In genomic region chr1:113788802-113789201, GRCh38 we compare ENCODE assay signal across 2 cellular contexts.
A peak's percentile ranks its signal among the peaks of the same experiment; 100 is the strongest.
TF ChIP-seq lines count a peak whose summit lies in the region.

No MANE protein-coding gene starts in this region.

TF ChIP-seq in K562, 482 proteins besides CTCF, POLR2A, EP300 and RAD21:
- TF ChIP-seq REST (CRISPR knock-in tag; IDR thresholded peaks at IDR 0.05; ENCODE audit: low read depth) (no peak), SREBF2 (CRISPR knock-in tag; IDR thresholded peaks at IDR 0.05) (no peak), ATF3 (IDR thresholded peaks at IDR 0.05) (no peak), ATF3 (CRISPR knock-in tag; conservative IDR thresholded peaks at IDR 0.05) (no peak), HEY1 (CRISPR knock-in tag; IDR thresholded peaks at IDR 0.05; ENCODE audit: borderline replicate concordance) (no peak), SMARCA5 (IDR thresholded peaks at IDR 0.05) (no peak), U2AF2 (optimal IDR thresholded peaks at IDR 0.05; ENCODE audit: low read depth, low read length) (no peak), PCBP2 (IDR thresholded peaks at IDR 0.05; ENCODE audit: low read depth, low read length, poor library complexity, severe bottlenecking) (no peak), YY1 (IDR thresholded peaks at IDR 0.05; ENCODE audit: borderline replicate concordance in 1 of 3, control insufficient read depth in 1 of 3, extremely low read depth in 1 of 3, insufficient read depth in 3 of 3, insufficient read length in 1 of 3, insufficient replicate concordance in 2 of 3, low read depth in 1 of 3, low read length in 2 of 3) (no peak), ZFP36 (IDR thresholded peaks at IDR 0.05; ENCODE audit: low read depth, low read length, partially characterized antibody) (no peak), ZNF584 (CRISPR knock-in tag; IDR thresholded peaks at IDR 0.05; ENCODE audit: low read depth) (no peak), IRF9 (tag; IDR thresholded peaks at IDR 0.05) (peak; percentile 65; the same call in 1 of the 2 replicates), CEBPG (CRISPR knock-in tag; IDR thresholded peaks at IDR 0.05) (peak; percentile 64), CEBPG (tag; conservative IDR thresholded peaks at IDR 0.05 in 1 of 2, IDR thresholded peaks at IDR 0.05 in 1 of 2) (peak; percentile 82 to 90), CEBPB (tag; IDR thresholded peaks at IDR 0.05) (peak; percentile 94), ZKSCAN1 (IDR thresholded peaks at IDR 0.05; ENCODE audit: low read depth, low read length) (no peak), SMAD4 (CRISPR knock-in tag; conservative IDR thresholded peaks at IDR 0.05) (no peak), GATAD2A (IDR thresholded peaks at IDR 0.05) (no peak)

TF ChIP-seq in HepG2, 621 proteins besides CTCF, POLR2A, EP300 and RAD21:
- no peak for TF ChIP-seq ZBTB33 (CRISPR knock-in tag; IDR thresholded peaks at IDR 0.05)
- TF ChIP-seq CEBPB (IDR thresholded peaks at IDR 0.05; ENCODE audit: borderline replicate concordance, low read depth, low read length), result peak; percentile 84
- no peak for TF ChIP-seq DMTF1 (CRISPR knock-in tag; IDR thresholded peaks at IDR 0.05)
- no peak for TF ChIP-seq HMG20A (CRISPR knock-in tag; IDR thresholded peaks at IDR 0.05; ENCODE audit: borderline replicate concordance)
- TF ChIP-seq CEBPG (CRISPR knock-in tag; IDR thresholded peaks at IDR 0.05), result peak; percentile 31; the same call in 1 of the 2 replicates
